18 cellular contexts compared by ENCODE assay signal in genomic region chr1:178934574-178934945, GRCh38.
A peak's percentile ranks its signal among the peaks of the same experiment; 100 is the strongest.
DNase-seq lines count a peak whose midpoint lies in the region; ATAC-seq lines count a peak whose summit lies in the region.
"Had no signal": no experiment of that assay in that cellular context is flagged by ENCODE, and none has a peak within 500 bp of the region (broad histone marks: within the 10 kb centered on the region; RNA-seq: fewer than 3 reads in every experiment).

No MANE protein-coding gene starts in this region.

- peak overlapping the region in 2 of 4 donors; percentile 21 to 40 for H3K4me3 Mint-ChIP-seq in IgD-negative memory B cell
- H3K4me3 Mint-ChIP-seq: activated T-helper 1 cell treated with anti-CD3 and anti-CD28 coated beads, Interleukin-12 subunit alpha, Interleukin-12 subunit beta, Interleukin-2, Interleukin-4 antibody, amounts not matched to agents 30 ng/mL and 10 ng/mL and 1 ng/mL, durations not matched to agents 14 hours and 24 hours and 36 hours; HFFc6 had no signal

- H3K36me3 ChIP-seq in rectal smooth muscle tissue (ENCODE audit: control insufficient read depth, insufficient read depth, low read length): no peaks in the 10 kb centered on the region
- H3K36me3 ChIP-seq: cardiac muscle cell had no signal

- H3K9ac ChIP-seq in rectal smooth muscle tissue (ENCODE audit: low read length): no peak overlapping the region

- H3K4me3 ChIP-seq in rectal smooth muscle tissue (ENCODE audit: low read length): no peak overlapping the region
- H3K4me3 ChIP-seq: cardiac muscle cell, PC-9, smooth muscle cell had no signal

- no peak for ATAC-seq in HG03135 (IDR thresholded peaks at IDR 0.05; ENCODE audit: unreplicated experiment)
- ATAC-seq: left colon, SK-N-SH treated with all-trans-retinoic acid at 6 μM for 48 hours had no signal

- no peaks in the 10 kb centered on the region for H3K27me3 ChIP-seq in rectal smooth muscle tissue (ENCODE audit: control insufficient read depth, insufficient read depth, low read length)
- H3K27me3 ChIP-seq: cardiac muscle cell had no signal

- no peaks in the 10 kb centered on the region for H3K27me3 Mint-ChIP-seq in IgD-negative memory B cell

- peak overlapping the region in 2 of 3 donors; percentile 13 to 80 for H3K27ac Mint-ChIP-seq in IgD-negative memory B cell
- H3K27ac Mint-ChIP-seq: activated T-helper 1 cell treated with anti-CD3 and anti-CD28 coated beads, Interleukin-12 subunit alpha, Interleukin-12 subunit beta, Interleukin-2, Interleukin-4 antibody, amounts not matched to agents 30 ng/mL and 10 ng/mL and 1 ng/mL, durations not matched to agents 14 hours and 24 hours and 36 hours; HFFc6 had no signal

- H3K4me1 ChIP-seq in rectal smooth muscle tissue (ENCODE audit: control insufficient read depth, insufficient read depth, low read length): peaks cover 79% of the 10 kb centered on the region

- H3K9me3 Mint-ChIP-seq in IgD-negative memory B cell: no peaks in the 10 kb centered on the region
- H3K9me3 Mint-ChIP-seq: activated T-helper 1 cell treated with anti-CD3 and anti-CD28 coated beads, Interleukin-12 subunit alpha, Interleukin-12 subunit beta, Interleukin-2, Interleukin-4 antibody, amounts not matched to agents 30 ng/mL and 10 ng/mL and 1 ng/mL, durations not matched to agents 14 hours and 24 hours and 36 hours; HFFc6 had no signal

- peaks cover 37 to 48% (median 41%) of the 10 kb centered on the region in 3 donors for H3K4me1 Mint-ChIP-seq in IgD-negative memory B cell

- H3K36me3 Mint-ChIP-seq in IgD-negative memory B cell: no peaks in the 10 kb centered on the region

- DNase-seq in CD1c-positive myeloid dendritic cell (ENCODE audit: extremely low spot score): peak; percentile 14
- DNase-seq in SKM-1 treated with dmso at 0.1 percent for 144 hours (lab: John Stamatoyannopoulos, UW; ENCODE audit: unreplicated experiment): peak; percentile 97
- DNase-seq in NCI-H128 (lab: John Stamatoyannopoulos, UW; ENCODE audit: unreplicated experiment): no peak
- DNase-seq in central memory CD4-positive, alpha-beta T cell: no peak
- DNase-seq in activated CD4-positive, alpha-beta T cell treated with anti-CD3 and anti-CD28 coated beads, Interleukin-2, amount 50 U/mL, for 48 hours: no peak
- DNase-seq: effector CD8-positive, alpha-beta T cell; HFFc6; left colon; NCI-H2029 treated with DMSO at 0.1 percent for 48 hours; PC-9; stimulated activated naive CD4-positive, alpha-beta T cell had no signal

- H3K27ac ChIP-seq in rectal smooth muscle tissue (ENCODE audit: low read depth, low read length): peak overlapping the region; percentile 90
- H3K27ac ChIP-seq: cardiac muscle cell, PC-9 had no signal

Comparison
In these comparisons a context has a peak if more than half of its experiments do, and no peak if none do; other contexts are left out.
1. DNase-seq: peak in CD1c-positive myeloid dendritic cell (single experiment) and SKM-1 treated with dmso at 0.1 percent for 144 hours (single experiment); none in NCI-H128 (single experiment), central memory CD4-positive, alpha-beta T cell (single experiment) and activated CD4-positive, alpha-beta T cell treated with anti-CD3 and anti-CD28 coated beads, Interleukin-2, amount 50 U/mL, for 48 hours (0 of 2).